Comparison of ENCODE assay signal across 25 cellular contexts in the genomic region with DNA sequence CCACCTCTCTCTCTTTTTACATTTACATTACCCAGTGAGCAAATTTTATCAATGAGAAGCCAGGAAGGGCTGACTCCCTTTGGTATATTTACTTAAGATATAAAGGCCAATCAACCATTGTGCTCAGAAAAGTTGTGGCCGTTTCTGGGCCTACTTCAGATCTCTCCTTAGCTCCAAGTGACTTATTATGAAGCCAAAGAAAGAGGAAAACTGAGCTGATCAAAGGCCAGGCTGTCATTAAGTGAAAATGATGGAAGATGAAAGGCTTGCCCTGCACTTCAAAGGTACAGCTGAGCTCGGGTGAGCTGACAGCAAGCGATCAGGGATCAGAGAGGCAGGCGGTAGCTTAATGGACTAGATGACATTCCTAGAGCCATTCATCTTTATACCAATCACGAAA. TPM values are rescaled to one million over a fixed set of nuclear protein-coding genes. Genes with fewer than 3 reads are reported as not detected.
DNase-seq lines count a peak whose midpoint lies in the region; ATAC-seq, FAIRE-seq and TF ChIP-seq lines count a peak whose summit lies in the region.
"Had no signal": no experiment of that assay in that cellular context is flagged by ENCODE, and none has a peak within 500 bp of the region (broad histone marks: within the 10 kb centered on the region; RNA-seq: fewer than 3 reads in every experiment).

No MANE protein-coding gene starts in this region.

- H3K27me3 ChIP-seq in DND-41 (ENCODE audit: insufficient read depth, low read length, poor library complexity) (no peaks in the 10 kb centered on the region), Karpas-422 (ENCODE audit: low read length) (no peaks in the 10 kb centered on the region), endothelial cell of umbilical vein (ENCODE audit: control insufficient read depth in 2 of 2, insufficient read depth in 2 of 2, low read length in 2 of 2) (no peaks in the 10 kb centered on the region), neural progenitor cell (no peaks in the 10 kb centered on the region), tibial artery (no peaks in the 10 kb centered on the region), H9 (ENCODE audit: insufficient read depth, low read length) (no peaks in the 10 kb centered on the region)
- H3K27me3 ChIP-seq: sigmoid colon had no signal

- no peak overlapping the region for H2BK15ac ChIP-seq in H9 (ENCODE audit: low read depth, low read length)

- ATAC-seq in DND-41 (ENCODE audit: insufficient read depth, low read depth): peak; percentile 47; the same call in 1 of the 3 replicates

- H2BK12ac ChIP-seq in H9 (ENCODE audit: insufficient read length, low read depth, low read length): no peak overlapping the region

- FAIRE-seq in endothelial cell of umbilical vein (lab: Jason Lieb, UNC): no peak
- FAIRE-seq in H54 (lab: Jason Lieb, UNC): no peak
- FAIRE-seq: RCC 7860 had no signal

- no peak overlapping the region for H3K18ac ChIP-seq in H9 (ENCODE audit: insufficient read length, low read depth, low read length)

- no peak overlapping the region for H3K23ac ChIP-seq in H9 (ENCODE audit: insufficient read length, low read depth, low read length)

- H3K4me1 ChIP-seq in DND-41 (ENCODE audit: insufficient read depth, low read length) (no peaks in the 10 kb centered on the region), Karpas-422 (ENCODE audit: low read length) (peaks cover 63% of the 10 kb centered on the region), endothelial cell of umbilical vein (ENCODE audit: control insufficient read depth, extremely low read depth, insufficient read depth, low read length) (peaks cover 24% of the 10 kb centered on the region), neural progenitor cell (peaks cover 61% of the 10 kb centered on the region), tibial artery (peaks cover 0 to 71% (median 22%) of the 10 kb centered on the region in 4 donors), H9 (ENCODE audit: insufficient read depth, low read length) (peaks cover 2% of the 10 kb centered on the region; the same call in 1 of the 2 replicates)

- no peak overlapping the region for H4K5ac ChIP-seq in H9 (ENCODE audit: insufficient read length, low read depth, low read length)

- H3K4me3 Mint-ChIP-seq in neural progenitor cell (peak overlapping the region; percentile 46), H9 (no peak overlapping the region)
- H3K4me3 Mint-ChIP-seq: activated naive CD8-positive, alpha-beta T cell; dendritic cell treated with granulocyte-macrophage colony-stimulating factor and Interleukin-4, amounts not matched to agents 40 ng/mL and 50 ng/mL, for 4 days; stimulated activated naive CD8-positive, alpha-beta T cell treated with anti-CD3 and anti-CD28 coated beads, Interleukin-15, Interleukin-2, amounts not matched to agents 100 ng/mL and 50 ng/mL, for 24 hours had no signal

- peak overlapping the region; percentile 46 for H3K27ac Mint-ChIP-seq in neural progenitor cell
- H3K27ac Mint-ChIP-seq in H9: no peak overlapping the region
- H3K27ac Mint-ChIP-seq: dendritic cell treated with granulocyte-macrophage colony-stimulating factor and Interleukin-4, amounts not matched to agents 40 ng/mL and 50 ng/mL, for 4 days; stimulated activated naive CD8-positive, alpha-beta T cell treated with anti-CD3 and anti-CD28 coated beads, Interleukin-15, Interleukin-2, amounts not matched to agents 100 ng/mL and 50 ng/mL, for 24 hours had no signal

- H3K14ac ChIP-seq in H9 (ENCODE audit: insufficient read depth, low read length): no peak overlapping the region

- H3K4me2 ChIP-seq in DND-41 (ENCODE audit: insufficient read depth, low read length) (no peak overlapping the region), Karpas-422 (ENCODE audit: low read depth, low read length, poor library complexity, severe bottlenecking) (no peak overlapping the region), endothelial cell of umbilical vein (ENCODE audit: insufficient read depth, low read length) (peak overlapping the region; percentile 43), neural progenitor cell (peak overlapping the region; percentile 15), H9 (ENCODE audit: insufficient read depth, insufficient read length, low read length) (no peak overlapping the region)

- H3K23me2 ChIP-seq in H9 (ENCODE audit: insufficient read length, low read depth, low read length, poor library complexity, severe bottlenecking): no peaks in the 10 kb centered on the region

- H2BK5ac ChIP-seq in H9 (ENCODE audit: insufficient read length, low read length): no peak overlapping the region

- H3K79me2 ChIP-seq in DND-41 (ENCODE audit: insufficient read depth, low read length) (peaks cover 100% of the 10 kb centered on the region), Karpas-422 (ENCODE audit: low read length) (peaks cover 100% of the 10 kb centered on the region), endothelial cell of umbilical vein (ENCODE audit: control insufficient read depth, insufficient read depth, low read length) (peaks cover 99% of the 10 kb centered on the region), neural progenitor cell (ENCODE audit: low read depth) (peaks cover 100% of the 10 kb centered on the region), H9 (ENCODE audit: insufficient read depth, low read length) (peaks cover 11% of the 10 kb centered on the region; the same call in 1 of the 2 replicates)

- WGBS in H9 (ENCODE audit: extremely low coverage, insufficient read length, low lambda C conversion rate): no CpG with 5 or more reads among the region's 5 CpGs

- H3K9me2 ChIP-seq in Karpas-422 (replicated peaks; ENCODE audit: insufficient read depth, low read length): no peaks in the 10 kb centered on the region

- no peaks in the 10 kb centered on the region for H3K9me3 ChIP-seq in DND-41 (ENCODE audit: insufficient read depth, low read length, severe bottlenecking)
- no peaks in the 10 kb centered on the region for H3K9me3 ChIP-seq in Karpas-422 (ENCODE audit: low read length)
- H3K9me3 ChIP-seq in endothelial cell of umbilical vein (replicated peaks; ENCODE audit: control insufficient read depth, insufficient read depth, low read length): no peaks in the 10 kb centered on the region
- H3K9me3 ChIP-seq in neural progenitor cell (ENCODE audit: low read depth): no peaks in the 10 kb centered on the region
- no peaks in the 10 kb centered on the region for H3K9me3 ChIP-seq in tibial artery
- no peaks in the 10 kb centered on the region for H3K9me3 ChIP-seq in H9 (ENCODE audit: control insufficient read depth, low read depth, low read length)
- H3K9me3 ChIP-seq: sigmoid colon had no signal

- H3K56ac ChIP-seq in H9 (ENCODE audit: insufficient read length, low read depth, low read length): no peak overlapping the region

- H3K36me3 ChIP-seq in DND-41 (ENCODE audit: insufficient read depth, low read length) (peaks cover 4% of the 10 kb centered on the region; the same call in 1 of the 2 replicates), Karpas-422 (ENCODE audit: insufficient read depth, low read length) (no peaks in the 10 kb centered on the region), endothelial cell of umbilical vein (ENCODE audit: control insufficient read depth in 2 of 2, extremely low read depth in 1 of 2, insufficient read depth in 2 of 2, low read length in 2 of 2) (no peaks in the 10 kb centered on the region), neural progenitor cell (no peaks in the 10 kb centered on the region), tibial artery (no peaks in the 10 kb centered on the region)
- H3K36me3 ChIP-seq: sigmoid colon had no signal

- no peak overlapping the region for H4K91ac ChIP-seq in H9 (ENCODE audit: insufficient read length, low read depth, low read length)

- H3K9me3 Mint-ChIP-seq in neural progenitor cell (peaks cover 17% of the 10 kb centered on the region), H9 (no peaks in the 10 kb centered on the region)
- H3K9me3 Mint-ChIP-seq: dendritic cell treated with granulocyte-macrophage colony-stimulating factor and Interleukin-4, amounts not matched to agents 40 ng/mL and 50 ng/mL, for 4 days; stimulated activated naive CD8-positive, alpha-beta T cell treated with anti-CD3 and anti-CD28 coated beads, Interleukin-15, Interleukin-2, amounts not matched to agents 100 ng/mL and 50 ng/mL, for 24 hours had no signal

- no peak overlapping the region for H2AK5ac ChIP-seq in H9 (ENCODE audit: insufficient read length, low read length)

- DNase-seq in DND-41 (no peak), Karpas-422 (no peak), endothelial cell of umbilical vein (ENCODE audit: low read depth, low spot score) (peak; percentile 61), neural progenitor cell (ENCODE audit: low spot score) (no peak), tibial artery (no peak), H54 (ENCODE audit: insufficient read length, low spot score) (no peak), H9 (no peak)
- no peak for DNase-seq in activated CD4-positive, alpha-beta T cell treated with anti-CD3 and anti-CD28 coated beads for 4 hours
- DNase-seq: activated CD8-positive, alpha-beta memory T cell treated with anti-CD3 and anti-CD28 coated beads for 24 hours; activated T-cell treated with anti-CD3 and anti-CD28 coated beads, Interleukin-2, amount 50 U/mL, for 48 hours; COR-L47; EL; foreskin melanocyte; Kasumi-1; NCI-H1092 treated with DMSO at 0.1 percent for 48 hours; NCI-H2171 treated with DMSO at 0.1 percent for 48 hours; occipital lobe; sigmoid colon; stimulated activated CD4-positive, alpha-beta T cell treated with anti-CD3 and anti-CD28 coated beads, Interleukin-1b, Interleukin-23, amount 100 ng/mL, for 48 hours; T-helper 9 cell had no signal

- CTCF ChIA-PET in endothelial cell of umbilical vein (lab: Charles Lee): interaction anchor here (1.3 to 5.0 kb wide), 6 partner anchors 10 to 33 kb away, joined by 3 to 20 read pairs (median 4); no protein-coding TSS in a partner anchor

- H2AFZ ChIP-seq in DND-41 (ENCODE audit: low read depth, low read length): no peak overlapping the region
- no peak overlapping the region for H2AFZ ChIP-seq in Karpas-422 (ENCODE audit: low read length)
- H2AFZ ChIP-seq in endothelial cell of umbilical vein (ENCODE audit: low read depth, low read length): no peak overlapping the region
- no peak overlapping the region for H2AFZ ChIP-seq in neural progenitor cell (replicated peaks)
- H2AFZ ChIP-seq in H9 (ENCODE audit: low read length): no peak overlapping the region

- H3K4ac ChIP-seq in H9 (ENCODE audit: low read depth, low read length): no peak overlapping the region

- TF ChIP-seq POLR2A in endothelial cell of umbilical vein (IDR thresholded peaks at IDR 0.05; ENCODE audit: low read depth, low read length) (no peak), H54 (IDR thresholded peaks at IDR 0.05; ENCODE audit: low read depth, low read length) (no peak)

- H3K36me3 Mint-ChIP-seq in neural progenitor cell (peaks cover 42% of the 10 kb centered on the region), H9 (ENCODE audit: insufficient read depth in 1 of 3, low read depth in 3 of 3) (no peaks in the 10 kb centered on the region; a peak in 1 of 7 replicates)

- intact Hi-C loops in endothelial cell of umbilical vein (cut with micrococcal nuclease) (no loop called here), tibial artery (cut with DNase I; ENCODE audit: low total_unique reads) (no loop called here)

- no peak overlapping the region for H2BK20ac ChIP-seq in H9 (ENCODE audit: low read depth, low read length, poor library complexity, severe bottlenecking)

- H3K27me3 Mint-ChIP-seq in neural progenitor cell (ENCODE audit: insufficient read depth, low read depth) (peaks cover 9% of the 10 kb centered on the region), H9 (ENCODE audit: low read depth) (no peaks in the 10 kb centered on the region)
- H3K27me3 Mint-ChIP-seq: activated naive CD8-positive, alpha-beta T cell; dendritic cell treated with granulocyte-macrophage colony-stimulating factor and Interleukin-4, amounts not matched to agents 40 ng/mL and 50 ng/mL, for 4 days; stimulated activated naive CD8-positive, alpha-beta T cell treated with anti-CD3 and anti-CD28 coated beads, Interleukin-15, Interleukin-2, amounts not matched to agents 100 ng/mL and 50 ng/mL, for 24 hours had no signal

- H3K4me1 Mint-ChIP-seq in neural progenitor cell (peaks cover 76% of the 10 kb centered on the region), H9 (peaks cover 66 to 71% of the 10 kb centered on the region in 2 experiments)

- dilution Hi-C loops in endothelial cell of umbilical vein (cut with MboI; ENCODE audit: extremely low pct_ligation_motif_present, low sequenced_read_pairs): no loop called here

- H3K4me3 ChIP-seq in DND-41 (ENCODE audit: low read depth in 1 of 2, low read length in 2 of 2) (no peak overlapping the region), Karpas-422 (ENCODE audit: low read length) (no peak overlapping the region), endothelial cell of umbilical vein (replicated peaks in 1 of 3; ENCODE audit: insufficient read depth in 1 of 3, low read depth in 1 of 3, low read length in 3 of 3) (no peak overlapping the region), neural progenitor cell (no peak overlapping the region), tibial artery (no peak overlapping the region)
- H3K4me3 ChIP-seq: sigmoid colon, SK-N-MC had no signal

- no TSS peak for BruUV-seq in endothelial cell of umbilical vein (replicated peaks; lab: Mats Ljungman, UMichigan)

- H3K79me1 ChIP-seq in H9 (ENCODE audit: insufficient read depth, low read depth, low read length, poor library complexity, severe bottlenecking): peaks cover 12% of the 10 kb centered on the region

- no peak overlapping the region for H3K27ac ChIP-seq in DND-41 (ENCODE audit: low read length)
- H3K27ac ChIP-seq in Karpas-422 (ENCODE audit: low read length): peak overlapping the region; percentile 25; the same call in 1 of the 2 replicates
- H3K27ac ChIP-seq in endothelial cell of umbilical vein (ENCODE audit: insufficient read depth, low read depth, low read length): no peak overlapping the region
- no peak overlapping the region for H3K27ac ChIP-seq in neural progenitor cell
- H3K27ac ChIP-seq in tibial artery: no peak overlapping the region
- no peak overlapping the region for H3K27ac ChIP-seq in H9 (ENCODE audit: insufficient read length, low read depth, low read length)
- H3K27ac ChIP-seq: sigmoid colon, SK-N-MC had no signal

- no peaks in the 10 kb centered on the region for H3F3A ChIP-seq in neural progenitor cell (ENCODE audit: low read depth)

- no peak overlapping the region for H3T11ph ChIP-seq in H9 (ENCODE audit: low read length)

- H4K8ac ChIP-seq in H9 (replicated peaks; ENCODE audit: insufficient read length, low read depth, low read length): no peak overlapping the region

- POLR2A ChIA-PET in endothelial cell of umbilical vein (lab: Charles Lee): interaction anchor here (1.1 kb wide), 1 partner anchor 19 kb away, joined by 3 read pairs; no protein-coding TSS in a partner anchor

- TF ChIP-seq CTCF in DND-41 (IDR thresholded peaks at IDR 0.05; ENCODE audit: borderline replicate concordance, extremely low read depth, low read length, poor library complexity, severe bottlenecking) (no peak), endothelial cell of umbilical vein (IDR thresholded peaks at IDR 0.05; ENCODE audit: extremely low read depth in 1 of 2, insufficient read depth in 1 of 2, low read depth in 1 of 2, low read length in 2 of 2) (no peak), neural progenitor cell (IDR thresholded peaks at IDR 0.05) (no peak), tibial artery (IDR thresholded peaks at IDR 0.05) (no peak), H9 (conservative IDR thresholded peaks at IDR 0.05) (no peak)

- no peak overlapping the region for H2BK120ac ChIP-seq in H9 (ENCODE audit: low read depth, low read length, poor library complexity, severe bottlenecking)

- no peaks in the 10 kb centered on the region for H3K9me1 ChIP-seq in endothelial cell of umbilical vein (replicated peaks; ENCODE audit: control insufficient read depth, extremely low read depth, insufficient read depth, low read length)

- H3K9ac ChIP-seq in DND-41 (ENCODE audit: low read depth, low read length) (no peak overlapping the region), Karpas-422 (ENCODE audit: low read length) (no peak overlapping the region), endothelial cell of umbilical vein (replicated peaks; ENCODE audit: extremely low read depth, insufficient read depth, low read length) (no peak overlapping the region), neural progenitor cell (no peak overlapping the region), H9 (ENCODE audit: extremely low read depth, insufficient read length, low read length) (no peak overlapping the region)

- H4K20me1 ChIP-seq in DND-41 (ENCODE audit: insufficient read depth, low read length): peaks cover 92% of the 10 kb centered on the region
- peaks cover 85% of the 10 kb centered on the region for H4K20me1 ChIP-seq in Karpas-422 (ENCODE audit: insufficient read depth, low read depth, low read length)
- H4K20me1 ChIP-seq in endothelial cell of umbilical vein (replicated peaks; ENCODE audit: control insufficient read depth, extremely low read depth, insufficient read depth, low read length): peaks cover 15% of the 10 kb centered on the region
- H4K20me1 ChIP-seq in neural progenitor cell (ENCODE audit: low read depth): peaks cover 100% of the 10 kb centered on the region
- H4K20me1 ChIP-seq in H9 (ENCODE audit: control insufficient read depth, insufficient read depth, insufficient read length): no peaks in the 10 kb centered on the region

RNA-seq across cellular contexts. Expression of a gene that starts 24.8 kb away (rescaled TPM):
- 125 and 152 TPM in 2 replicates for total RNA-seq in Karpas-422 (2014; rRNA removed; shearing (Covaris generic); ENCODE audit: low replicate concordance)
- total RNA-seq in endothelial cell of umbilical vein (58.9 and 67.0 TPM in 2 replicates), neural progenitor cell (ENCODE audit: low replicate concordance) (82.6 and 111 TPM in 2 replicates), H9 (2021) (42.1 and 44.6 TPM in 2 replicates)
- 75.9 and 78.9 TPM in 2 replicates for polyA plus RNA-seq in endothelial cell of umbilical vein
- polyA plus RNA-seq in endothelial cell of umbilical vein (2011; cell fraction: cytosol; rRNA removed): 48.6 and 57.5 TPM in 2 replicates
- polyA plus RNA-seq in endothelial cell of umbilical vein (2011; cell fraction: nucleus; rRNA removed): 95.4 and 99.1 TPM in 2 replicates
- 42.5 and 47.3 TPM in 2 replicates for polyA plus RNA-seq in endothelial cell of umbilical vein (2012)
- 73.2 and 78.6 TPM in 2 replicates for polyA minus RNA-seq in endothelial cell of umbilical vein
- polyA minus RNA-seq in endothelial cell of umbilical vein (2011; cell fraction: cytosol; rRNA and poly(A)+ RNA removed): 16.1 TPM
- 112 and 132 TPM in 2 replicates for polyA minus RNA-seq in endothelial cell of umbilical vein (2011; cell fraction: nucleus; rRNA and poly(A)+ RNA removed)

Comparison
In these comparisons a context has a peak if more than half of its experiments do, and no peak if none do; other contexts are left out.
1. H3K4me2 ChIP-seq: peak in endothelial cell of umbilical vein (single experiment) and neural progenitor cell (single experiment); none in DND-41 (single experiment), Karpas-422 (single experiment) and H9 (single experiment).